Comparison of ENCODE assay signal across 37 cellular contexts in genomic region chr15:89725064-89725463, GRCh38. TPM values are rescaled to one million over a fixed set of nuclear protein-coding genes. Genes with fewer than 3 reads are reported as not detected.
"Had no signal": no experiment of that assay in that cellular context is flagged by ENCODE, and none has a peak within 500 bp of the region (broad histone marks: within the 10 kb centered on the region; RNA-seq: fewer than 3 reads in every experiment).

No MANE protein-coding gene starts in this region.

- H3K27ac ChIP-seq: adrenal gland, ascending aorta, body of pancreas, brain microvascular endothelial cell, breast epithelium, cardiac muscle cell had no signal

- ATAC-seq: activated naive CD4-positive, alpha-beta T cell treated with anti-CD3 and anti-CD28 coated beads, Interleukin-2, amount 50 U/mL, for 72 hours; activated naive CD8-positive, alpha-beta T cell treated with anti-CD3 and anti-CD28 coated beads, Interleukin-2, amount 50 U/mL, for 24 hours; activated T-cell treated with anti-CD3 and anti-CD28 coated beads, Interleukin-2, amount 50 U/mL, for 4 hours; activated T-cell treated with anti-CD3 and anti-CD28 coated beads, Interleukin-2, amount 50 U/mL, for 72 hours; activated T-helper 17 cell treated with anti-CD3 and anti-CD28 coated beads, Interleukin-2, amount 50 U/mL, for 72 hours; body of pancreas had no signal

- DNase-seq: activated effector memory CD4-positive, alpha-beta T cell treated with anti-CD3 and anti-CD28 coated beads, Interleukin-2, amount 50 U/mL, for 16 hours; activated effector memory CD4-positive, alpha-beta T cell treated with Interleukin-2 at 50 U/mL for 16 hours; activated gamma-delta T cell; activated gamma-delta T cell treated with Interleukin-2 at 50 U/mL for 16 hours; activated naive CD4-positive, alpha-beta T cell; activated naive CD4-positive, alpha-beta T cell treated with anti-CD3 and anti-CD28 coated beads for 36 hours; activated naive CD4-positive, alpha-beta T cell treated with anti-CD3 and anti-CD28 coated beads, Interleukin-2, amount 10 ng/mL, durations not matched to agents 7 days and 5 days; activated naive CD4-positive, alpha-beta T cell treated with anti-CD3 and anti-CD28 coated beads, Interleukin-2, amount 50 U/mL, for 16 hours; activated naive CD4-positive, alpha-beta T cell treated with Interleukin-2 at 50 U/mL for 16 hours; activated naive CD8-positive, alpha-beta T cell treated with anti-CD3 and anti-CD28 coated beads for 36 hours; activated naive CD8-positive, alpha-beta T cell treated with anti-CD3 and anti-CD28 coated beads, Interleukin-2, amount 10 ng/mL, durations not matched to agents 7 days and 5 days; activated naive CD8-positive, alpha-beta T cell treated with anti-CD3 and anti-CD28 coated beads, Interleukin-2, amount 50 U/mL, for 24 hours; activated T-cell treated with anti-CD3 and anti-CD28 coated beads, Interleukin-2, amount 50 U/mL, for 4 hours; activated T-cell treated with anti-CD3 and anti-CD28 coated beads, Interleukin-2, amount 50 U/mL, for 48 hours; activated T-cell treated with anti-CD3 and anti-CD28 coated beads, Interleukin-2, amount 50 U/mL, for 72 hours; adrenal gland; amniotic stem cell; amygdala; anterior cingulate cortex; aorta; body of pancreas; brain microvascular endothelial cell; caudate nucleus; central memory CD4-positive, alpha-beta T cell; cerebellar nuclear complex had no signal

- H3K9me3 ChIP-seq: adrenal gland, ascending aorta, body of pancreas, breast epithelium had no signal

- H3K36me3 ChIP-seq: adrenal gland, ascending aorta, brain microvascular endothelial cell, breast epithelium, cardiac muscle cell had no signal

- H3K4me1 ChIP-seq: adrenal gland, ascending aorta, body of pancreas, breast epithelium had no signal

- H3K4me3 ChIP-seq: adrenal gland, ascending aorta, body of pancreas, breast epithelium, cardiac muscle cell had no signal

- H3K27me3 ChIP-seq: adrenal gland, ascending aorta, body of pancreas, brain microvascular endothelial cell, breast epithelium, cardiac muscle cell had no signal

- FAIRE-seq: astrocyte, bronchial epithelial cell, colon had no signal

RNA-seq across cellular contexts. Expression of gene MESP1, which starts 26.0 kb away (rescaled TPM):
- total RNA-seq: astrocyte had no signal

RNA-seq across cellular contexts. Expression of gene WDR93, which starts 34.5 kb away (rescaled TPM):
- total RNA-seq: activated naive CD4-positive, alpha-beta T cell treated with anti-CD3 and anti-CD28 coated beads for 36 hours; activated naive CD4-positive, alpha-beta T cell treated with anti-CD3 and anti-CD28 coated beads, Interleukin-2, amount 50 U/mL, for 72 hours; activated naive CD8-positive, alpha-beta T cell treated with anti-CD3 and anti-CD28 coated beads for 36 hours; activated naive CD8-positive, alpha-beta T cell treated with anti-CD3 and anti-CD28 coated beads, Interleukin-2, amount 10 ng/mL, durations not matched to agents 7 days and 5 days; activated T-cell treated with anti-CD3 and anti-CD28 coated beads, Interleukin-2, amount 50 U/mL, for 4 hours; activated T-helper 1 cell treated with anti-CD3 and anti-CD28 coated beads, Interleukin-12 subunit alpha, Interleukin-12 subunit beta, Interleukin-2, Interleukin-4 antibody, amounts not matched to agents 30 ng/mL and 10 ng/mL and 1 ng/mL, durations not matched to agents 14 hours and 24 hours and 36 hours; activated T-helper 2 cell treated with anti-CD3 and anti-CD28 coated beads, Interferon-gamma antibody, Interleukin-2, Interleukin-4, amounts not matched to agents 10 μg/mL and 5 μg/mL and 100 μg/mL, durations not matched to agents 14 hours and 24 hours and 36 hours; aorta; ascending aorta; astrocyte; bronchial epithelial cell; cardiac septum; chondrocyte had no signal

RNA-seq across cellular contexts. Expression of gene PLIN1, which starts 45.9 kb away (rescaled TPM):
- total RNA-seq: activated T-helper 1 cell treated with anti-CD3 and anti-CD28 coated beads, Interleukin-12 subunit alpha, Interleukin-12 subunit beta, Interleukin-2, Interleukin-4 antibody, amounts not matched to agents 30 ng/mL and 10 ng/mL and 1 ng/mL, durations not matched to agents 14 hours and 24 hours and 36 hours; activated T-helper 2 cell treated with anti-CD3 and anti-CD28 coated beads, Interferon-gamma antibody, Interleukin-2, Interleukin-4, amounts not matched to agents 10 μg/mL and 5 μg/mL and 100 μg/mL, durations not matched to agents 14 hours and 24 hours and 36 hours had no signal

RNA-seq across cellular contexts. Expression of gene MESP2, which starts 51.1 kb away (rescaled TPM):
- total RNA-seq: activated naive CD4-positive, alpha-beta T cell treated with anti-CD3 and anti-CD28 coated beads for 36 hours; activated naive CD4-positive, alpha-beta T cell treated with anti-CD3 and anti-CD28 coated beads, Interleukin-2, amount 50 U/mL, for 72 hours; activated naive CD8-positive, alpha-beta T cell treated with anti-CD3 and anti-CD28 coated beads for 36 hours; activated naive CD8-positive, alpha-beta T cell treated with anti-CD3 and anti-CD28 coated beads, Interleukin-2, amount 10 ng/mL, durations not matched to agents 7 days and 5 days; activated T-cell treated with anti-CD3 and anti-CD28 coated beads, Interleukin-2, amount 50 U/mL, for 4 hours; activated T-cell treated with anti-CD3 and anti-CD28 coated beads, Interleukin-2, amount 50 U/mL, for 72 hours; aorta; ascending aorta; astrocyte had no signal
